Comparison of ENCODE assay signal across 37 cellular contexts in the genomic region with DNA sequence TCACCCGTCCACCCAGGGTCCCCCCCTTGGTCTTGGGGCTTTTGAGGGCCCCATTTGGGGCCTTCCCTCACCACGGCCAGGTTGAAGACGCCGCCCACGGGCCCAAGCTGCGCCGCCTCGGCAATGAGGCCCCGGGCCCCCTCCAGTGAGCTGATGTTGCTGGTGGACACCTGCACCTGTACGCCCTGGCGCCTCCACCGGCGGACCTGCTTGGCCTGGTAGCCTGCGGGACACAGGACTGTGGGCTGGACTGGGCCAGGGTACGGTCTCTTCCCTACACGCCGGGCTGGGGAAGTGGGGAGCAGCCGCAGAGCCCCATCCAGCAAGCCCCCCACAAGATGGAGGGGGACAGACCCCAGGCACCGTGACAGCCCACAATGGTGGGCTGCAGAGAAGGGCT.
"Had no signal": no experiment of that assay in that cellular context is flagged by ENCODE, and none has a peak within 500 bp of the region (broad histone marks: within the 10 kb centered on the region; RNA-seq: fewer than 3 reads in every experiment).

No MANE protein-coding gene starts in this region.

- H3K9me3 ChIP-seq: adrenal gland, body of pancreas, breast epithelium had no signal

- H3K27me3 ChIP-seq: adrenal gland, body of pancreas, brain microvascular endothelial cell, breast epithelium had no signal

- H3K4me3 ChIP-seq: adrenal gland, body of pancreas, breast epithelium had no signal

- H3K4me1 Mint-ChIP-seq: activated B cell treated with CpG ODN at 0.5 μM for 24 hours; activated CD4-positive, alpha-beta T cell treated with anti-CD3 and anti-CD28 coated beads, Interleukin-2, amount 10 ng/mL, durations not matched to agents 24 days and 14 days; activated naive CD8-positive, alpha-beta T cell treated with anti-CD3 and anti-CD28 coated beads for 36 hours; activated T-helper 17 cell treated with anti-CD3 and anti-CD28 coated beads, Interleukin-2, amount 50 U/mL, for 72 hours had no signal

- H3K4me3 Mint-ChIP-seq: activated B cell treated with CpG ODN at 0.5 μM for 24 hours; activated CD4-positive, alpha-beta memory T cell treated with anti-CD3 and anti-CD28 coated beads for 36 hours; activated CD4-positive, alpha-beta T cell treated with anti-CD3 and anti-CD28 coated beads, Interleukin-2, amount 10 ng/mL, durations not matched to agents 24 days and 14 days; activated CD8-positive, alpha-beta T cell treated with anti-CD3 and anti-CD28 coated beads for 36 hours; activated naive CD4-positive, alpha-beta T cell treated with anti-CD3 and anti-CD28 coated beads for 36 hours; activated naive CD8-positive, alpha-beta T cell treated with anti-CD3 and anti-CD28 coated beads for 36 hours; activated T-cell treated with anti-CD3 and anti-CD28 coated beads, Interleukin-2, amount 50 U/mL, for 4 hours; activated T-cell treated with anti-CD3 and anti-CD28 coated beads, Interleukin-2, amount 50 U/mL, for 72 hours; activated T-helper 1 cell treated with anti-CD3 and anti-CD28 coated beads, Interleukin-12 subunit alpha, Interleukin-12 subunit beta, Interleukin-2, Interleukin-4 antibody, amounts not matched to agents 30 ng/mL and 10 ng/mL and 1 ng/mL, durations not matched to agents 14 hours and 24 hours and 36 hours; activated T-helper 17 cell treated with anti-CD3 and anti-CD28 coated beads, Interleukin-2, amount 50 U/mL, for 72 hours; T-helper 1 cell treated with Interleukin-12 subunit alpha and Interleukin-12 subunit beta and Interleukin-4 antibody, amounts not matched to agents 30 μg/mL and 1 μg/mL, for 36 hours; T-helper 2 cell treated with Interferon-gamma antibody and Interleukin-4, amounts not matched to agents 5 μg/mL and 100 μg/mL, for 36 hours had no signal

- H3K27ac ChIP-seq: adrenal gland, body of pancreas, brain microvascular endothelial cell, breast epithelium, VCaP had no signal

- H3K9me3 Mint-ChIP-seq: activated B cell treated with CpG ODN at 0.5 μM for 24 hours; activated CD4-positive, alpha-beta memory T cell treated with anti-CD3 and anti-CD28 coated beads for 36 hours; activated CD4-positive, alpha-beta T cell treated with anti-CD3 and anti-CD28 coated beads, Interleukin-2, amount 10 ng/mL, durations not matched to agents 24 days and 14 days; activated CD8-positive, alpha-beta T cell treated with anti-CD3 and anti-CD28 coated beads for 36 hours; activated naive CD4-positive, alpha-beta T cell treated with anti-CD3 and anti-CD28 coated beads for 36 hours; activated naive CD4-positive, alpha-beta T cell treated with anti-CD3 and anti-CD28 coated beads, Interleukin-2, amount 50 U/mL, for 72 hours; activated naive CD8-positive, alpha-beta T cell treated with anti-CD3 and anti-CD28 coated beads for 36 hours; activated T-cell treated with anti-CD3 and anti-CD28 coated beads, Interleukin-2, amount 50 U/mL, for 4 hours; activated T-cell treated with anti-CD3 and anti-CD28 coated beads, Interleukin-2, amount 50 U/mL, for 72 hours; activated T-helper 1 cell treated with anti-CD3 and anti-CD28 coated beads, Interleukin-12 subunit alpha, Interleukin-12 subunit beta, Interleukin-2, Interleukin-4 antibody, amounts not matched to agents 30 ng/mL and 10 ng/mL and 1 ng/mL, durations not matched to agents 14 hours and 24 hours and 36 hours; activated T-helper 17 cell treated with anti-CD3 and anti-CD28 coated beads, Interleukin-2, amount 50 U/mL, for 72 hours; T-helper 1 cell treated with Interleukin-12 subunit alpha and Interleukin-12 subunit beta and Interleukin-4 antibody, amounts not matched to agents 30 μg/mL and 1 μg/mL, for 36 hours; T-helper 2 cell treated with Interferon-gamma antibody and Interleukin-4, amounts not matched to agents 5 μg/mL and 100 μg/mL, for 36 hours had no signal

- FAIRE-seq: astrocyte, TTC549 had no signal

- H3K36me3 Mint-ChIP-seq: activated naive CD4-positive, alpha-beta T cell treated with anti-CD3 and anti-CD28 coated beads, Interleukin-2, amount 50 U/mL, for 72 hours had no signal

- H3K27me3 Mint-ChIP-seq: activated B cell treated with CpG ODN at 0.5 μM for 24 hours; activated CD4-positive, alpha-beta memory T cell treated with anti-CD3 and anti-CD28 coated beads for 36 hours; activated CD4-positive, alpha-beta T cell treated with anti-CD3 and anti-CD28 coated beads, Interleukin-2, amount 10 ng/mL, durations not matched to agents 24 days and 14 days; activated CD8-positive, alpha-beta T cell treated with anti-CD3 and anti-CD28 coated beads for 36 hours; activated naive CD8-positive, alpha-beta T cell treated with anti-CD3 and anti-CD28 coated beads for 36 hours; activated T-helper 17 cell treated with anti-CD3 and anti-CD28 coated beads, Interleukin-2, amount 50 U/mL, for 72 hours had no signal

- H3K4me1 ChIP-seq: adrenal gland, body of pancreas, breast epithelium had no signal

- H3K27ac Mint-ChIP-seq: activated B cell treated with CpG ODN at 0.5 μM for 24 hours; activated CD4-positive, alpha-beta memory T cell treated with anti-CD3 and anti-CD28 coated beads for 36 hours; activated CD4-positive, alpha-beta T cell treated with anti-CD3 and anti-CD28 coated beads, Interleukin-2, amount 10 ng/mL, durations not matched to agents 24 days and 14 days; activated CD8-positive, alpha-beta T cell treated with anti-CD3 and anti-CD28 coated beads for 36 hours; activated naive CD4-positive, alpha-beta T cell treated with anti-CD3 and anti-CD28 coated beads for 36 hours; activated naive CD4-positive, alpha-beta T cell treated with anti-CD3 and anti-CD28 coated beads, Interleukin-2, amount 50 U/mL, for 72 hours; activated naive CD8-positive, alpha-beta T cell treated with anti-CD3 and anti-CD28 coated beads for 36 hours; activated T-cell treated with anti-CD3 and anti-CD28 coated beads, Interleukin-2, amount 50 U/mL, for 72 hours; activated T-helper 1 cell treated with anti-CD3 and anti-CD28 coated beads, Interleukin-12 subunit alpha, Interleukin-12 subunit beta, Interleukin-2, Interleukin-4 antibody, amounts not matched to agents 30 ng/mL and 10 ng/mL and 1 ng/mL, durations not matched to agents 14 hours and 24 hours and 36 hours; activated T-helper 17 cell treated with anti-CD3 and anti-CD28 coated beads, Interleukin-2, amount 50 U/mL, for 72 hours; T-helper 1 cell treated with Interleukin-12 subunit alpha and Interleukin-12 subunit beta and Interleukin-4 antibody, amounts not matched to agents 30 μg/mL and 1 μg/mL, for 36 hours; T-helper 2 cell treated with Interferon-gamma antibody and Interleukin-4, amounts not matched to agents 5 μg/mL and 100 μg/mL, for 36 hours had no signal

- DNase-seq: activated B cell treated with CpG ODN at 0.5 μM for 24 hours; activated CD4-positive, alpha-beta memory T cell treated with anti-CD3 and anti-CD28 coated beads for 36 hours; activated CD4-positive, alpha-beta T cell treated with anti-CD3 and anti-CD28 coated beads for 4 hours; activated CD4-positive, alpha-beta T cell treated with anti-CD3 and anti-CD28 coated beads, Interleukin-2, amount 10 ng/mL, durations not matched to agents 24 days and 14 days; activated CD4-positive, alpha-beta T cell treated with anti-CD3 and anti-CD28 coated beads, Interleukin-2, amount 50 U/mL, for 1 hour; activated CD4-positive, alpha-beta T cell treated with anti-CD3 and anti-CD28 coated beads, Interleukin-2, amount 50 U/mL, for 4 hours; activated CD4-positive, CD25-positive, alpha-beta regulatory T cell treated with anti-CD3 and anti-CD28 coated beads, Interleukin-2, amount 50 U/mL, for 72 hours; activated CD8-positive, alpha-beta memory T cell treated with anti-CD3 and anti-CD28 coated beads, Interleukin-2, amount 50 U/mL, for 4 hours; activated CD8-positive, alpha-beta T cell treated with anti-CD3 and anti-CD28 coated beads for 36 hours; activated effector memory CD4-positive, alpha-beta T cell treated with anti-CD3 and anti-CD28 coated beads, Interleukin-2, amount 50 U/mL, for 16 hours; activated gamma-delta T cell treated with Interleukin-2 at 50 U/mL for 16 hours; activated naive CD4-positive, alpha-beta T cell; activated naive CD4-positive, alpha-beta T cell treated with anti-CD3 and anti-CD28 coated beads for 36 hours; activated naive CD4-positive, alpha-beta T cell treated with anti-CD3 and anti-CD28 coated beads, Interleukin-2, amount 50 U/mL, for 16 hours; activated naive CD8-positive, alpha-beta T cell treated with anti-CD3 and anti-CD28 coated beads for 36 hours; activated T-cell treated with anti-CD3 and anti-CD28 coated beads for 4 hours; activated T-cell treated with anti-CD3 and anti-CD28 coated beads, Interleukin-2, amount 50 U/mL, for 1 hour; activated T-cell treated with anti-CD3 and anti-CD28 coated beads, Interleukin-2, amount 50 U/mL, for 4 hours; activated T-cell treated with anti-CD3 and anti-CD28 coated beads, Interleukin-2, amount 50 U/mL, for 72 hours; adrenal gland; amniotic stem cell; aorta; body of pancreas; brain microvascular endothelial cell; central memory CD4-positive, alpha-beta T cell; T-helper 1 cell; T-helper 2 cell; T-helper 9 cell had no signal

- ATAC-seq: activated CD8-positive, alpha-beta T cell treated with anti-CD3 and anti-CD28 coated beads for 36 hours; activated naive CD4-positive, alpha-beta T cell treated with anti-CD3 and anti-CD28 coated beads, Interleukin-2, amount 50 U/mL, for 72 hours; activated T-cell treated with anti-CD3 and anti-CD28 coated beads, Interleukin-2, amount 50 U/mL, for 4 hours; activated T-cell treated with anti-CD3 and anti-CD28 coated beads, Interleukin-2, amount 50 U/mL, for 72 hours; activated T-helper 17 cell treated with anti-CD3 and anti-CD28 coated beads, Interleukin-2, amount 50 U/mL, for 72 hours; body of pancreas had no signal
